In genomic region chr15:29342201-29342600, GRCh38 we compare ENCODE assay signal across 17 cellular contexts.
"Had no signal": no experiment of that assay in that cellular context is flagged by ENCODE, and none has a peak within 500 bp of the region (broad histone marks: within the 10 kb centered on the region; RNA-seq: fewer than 3 reads in every experiment).

No MANE protein-coding gene starts in this region.

- H3K4me3 Mint-ChIP-seq: dendritic cell treated with granulocyte-macrophage colony-stimulating factor and Interleukin-4, amounts not matched to agents 40 ng/mL and 50 ng/mL, for 4 days; effector memory CD8-positive, alpha-beta T cell had no signal

- H3K4me1 ChIP-seq: colonic mucosa, esophagus muscularis mucosa, foreskin keratinocyte, gastroesophageal sphincter, heart left ventricle, left lung, lower lobe of right lung had no signal

- ATAC-seq: effector memory CD8-positive, alpha-beta T cell; foreskin keratinocyte; gastroesophageal sphincter; heart left ventricle; left cardiac atrium; left lung; left ventricle myocardium superior; lower lobe of right lung had no signal

- H3K27me3 ChIP-seq: colonic mucosa, esophagus muscularis mucosa, gastroesophageal sphincter, hepatocyte, left lung had no signal

- H3K9me3 Mint-ChIP-seq: dendritic cell treated with granulocyte-macrophage colony-stimulating factor and Interleukin-4, amounts not matched to agents 40 ng/mL and 50 ng/mL, for 4 days; effector memory CD8-positive, alpha-beta T cell had no signal

- H2AFZ ChIP-seq: hepatocyte had no signal

- H3K79me2 ChIP-seq: hepatocyte had no signal

- H3K9me3 ChIP-seq: colonic mucosa, esophagus muscularis mucosa, gastroesophageal sphincter, heart left ventricle, left lung, lower lobe of right lung had no signal

- H3K27me3 Mint-ChIP-seq: dendritic cell treated with granulocyte-macrophage colony-stimulating factor and Interleukin-4, amounts not matched to agents 40 ng/mL and 50 ng/mL, for 4 days had no signal

- H3K27ac Mint-ChIP-seq: dendritic cell treated with granulocyte-macrophage colony-stimulating factor and Interleukin-4, amounts not matched to agents 40 ng/mL and 50 ng/mL, for 4 days; effector memory CD8-positive, alpha-beta T cell had no signal

- H3K36me3 ChIP-seq: colonic mucosa, esophagus muscularis mucosa, gastroesophageal sphincter, heart left ventricle, left lung, lower lobe of right lung had no signal

- DNase-seq: colonic mucosa; cortex of kidney; effector CD8-positive, alpha-beta T cell; effector memory CD8-positive, alpha-beta T cell; foreskin keratinocyte; heart left ventricle; hypothalamus; left cardiac atrium; left lung; left ventricle myocardium superior; lower lobe of right lung; mesendoderm; midbrain had no signal

- H3K4me3 ChIP-seq: colonic mucosa, esophagus muscularis mucosa, gastroesophageal sphincter, heart left ventricle, hepatocyte, left lung, lower lobe of right lung had no signal

- H3K27ac ChIP-seq: colonic mucosa, esophagus muscularis mucosa, foreskin keratinocyte, gastroesophageal sphincter, heart left ventricle, hepatocyte, left lung, lower lobe of right lung had no signal

- H3K4me2 ChIP-seq: hepatocyte had no signal
